ENCODE assay signal across 28 cellular contexts in the genomic region with DNA sequence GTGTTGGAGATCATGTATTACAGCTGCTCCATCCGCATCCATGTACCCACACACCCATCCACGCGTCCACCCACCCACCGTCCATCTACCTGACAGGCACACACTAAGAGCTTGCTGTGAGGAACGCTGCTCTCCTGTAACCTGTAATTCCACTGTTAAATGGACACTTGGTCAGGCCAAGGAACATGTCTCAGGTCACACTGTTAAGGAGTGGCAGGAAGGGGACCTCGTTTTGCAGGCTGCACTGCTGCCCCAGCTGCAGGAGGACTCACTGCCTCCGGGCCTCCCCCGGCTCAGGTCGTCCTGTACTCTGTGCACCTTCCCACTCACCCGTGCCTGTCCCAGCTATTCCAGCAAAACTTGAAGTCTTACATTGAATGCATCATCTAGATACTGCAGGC.
"Had no signal": no experiment of that assay in that cellular context is flagged by ENCODE, and none has a peak within 500 bp of the region (broad histone marks: within the 10 kb centered on the region; RNA-seq: fewer than 3 reads in every experiment).

No MANE protein-coding gene starts in this region.

- H3K27me3 ChIP-seq: ascending aorta, cardiac muscle cell, foreskin keratinocyte, heart right ventricle, right atrium auricular region, uterus had no signal

- H3K4me3 Mint-ChIP-seq: activated naive CD4-positive, alpha-beta T cell treated with anti-CD3 and anti-CD28 coated beads, Interleukin-2, amount 10 ng/mL, durations not matched to agents 7 days and 5 days; activated naive CD8-positive, alpha-beta T cell treated with anti-CD3 and anti-CD28 coated beads, Interleukin-2, amount 10 ng/mL, durations not matched to agents 7 days and 5 days; brain; T-helper 1 cell treated with Interleukin-12 subunit alpha and Interleukin-12 subunit beta and Interleukin-4 antibody, amounts not matched to agents 30 μg/mL and 1 μg/mL, for 36 hours had no signal

- H3K4me1 ChIP-seq: ascending aorta, foreskin keratinocyte, heart right ventricle, left ventricle myocardium inferior, parathyroid adenoma, psoas muscle, right atrium auricular region, uterus had no signal

- H3K9me3 ChIP-seq: left ventricle myocardium inferior, psoas muscle, right atrium auricular region, thoracic aorta had no signal

- H3K4me2 ChIP-seq: smooth muscle cell had no signal

- H3K4me1 Mint-ChIP-seq: activated naive CD4-positive, alpha-beta T cell treated with anti-CD3 and anti-CD28 coated beads, Interleukin-2, amount 10 ng/mL, durations not matched to agents 7 days and 5 days had no signal

- H3K9ac ChIP-seq: parathyroid adenoma had no signal

- H3K9me3 Mint-ChIP-seq: activated naive CD4-positive, alpha-beta T cell treated with anti-CD3 and anti-CD28 coated beads, Interleukin-2, amount 10 ng/mL, durations not matched to agents 7 days and 5 days; activated naive CD8-positive, alpha-beta T cell treated with anti-CD3 and anti-CD28 coated beads, Interleukin-2, amount 10 ng/mL, durations not matched to agents 7 days and 5 days; T-helper 1 cell treated with Interleukin-12 subunit alpha and Interleukin-12 subunit beta and Interleukin-4 antibody, amounts not matched to agents 30 μg/mL and 1 μg/mL, for 36 hours had no signal

- H3K27ac Mint-ChIP-seq: activated naive CD4-positive, alpha-beta T cell treated with anti-CD3 and anti-CD28 coated beads, Interleukin-2, amount 10 ng/mL, durations not matched to agents 7 days and 5 days; activated naive CD8-positive, alpha-beta T cell treated with anti-CD3 and anti-CD28 coated beads, Interleukin-2, amount 10 ng/mL, durations not matched to agents 7 days and 5 days; T-helper 1 cell treated with Interleukin-12 subunit alpha and Interleukin-12 subunit beta and Interleukin-4 antibody, amounts not matched to agents 30 μg/mL and 1 μg/mL, for 36 hours had no signal

- H3K36me3 ChIP-seq: cardiac muscle cell, left ventricle myocardium inferior, thoracic aorta, uterus had no signal

- DNase-seq: activated CD4-positive, alpha-beta T cell treated with anti-CD3 and anti-CD28 coated beads for 48 hours; activated CD4-positive, alpha-beta T cell treated with anti-CD3 and anti-CD28 coated beads, Interleukin-2, amount 50 U/mL, for 48 hours; activated CD8-positive, alpha-beta memory T cell treated with anti-CD3 and anti-CD28 coated beads, Interleukin-2, amount 50 U/mL, for 4 hours; activated naive CD4-positive, alpha-beta T cell treated with anti-CD3 and anti-CD28 coated beads, Interleukin-2, amount 10 ng/mL, durations not matched to agents 7 days and 5 days; activated naive CD8-positive, alpha-beta T cell treated with anti-CD3 and anti-CD28 coated beads, Interleukin-2, amount 10 ng/mL, durations not matched to agents 7 days and 5 days; activated T-cell treated with anti-CD3 and anti-CD28 coated beads, Interleukin-2, amount 50 U/mL, for 48 hours; cortex of kidney; foreskin keratinocyte; heart right ventricle; left ventricle myocardium inferior; nucleus accumbens; stimulated activated CD4-positive, alpha-beta T cell treated with anti-CD3 and anti-CD28 coated beads, Interleukin-15, amount 100 ng/mL, for 24 hours; stimulated activated CD4-positive, alpha-beta T cell treated with anti-CD3 and anti-CD28 coated beads, Interleukin-2, amount 100 ng/mL, for 24 hours; stimulated activated naive CD4-positive, alpha-beta T cell treated with Interleukin-2 at 50 U/mL for 16 hours; SW 1271; T1000; trophoblast cell; uterus; WERI-Rb-1 had no signal

- H3K27me3 Mint-ChIP-seq: activated naive CD4-positive, alpha-beta T cell treated with anti-CD3 and anti-CD28 coated beads, Interleukin-2, amount 10 ng/mL, durations not matched to agents 7 days and 5 days; activated naive CD8-positive, alpha-beta T cell treated with anti-CD3 and anti-CD28 coated beads, Interleukin-2, amount 10 ng/mL, durations not matched to agents 7 days and 5 days had no signal

- H3K4me3 ChIP-seq: ascending aorta, cardiac muscle cell, heart right ventricle, left ventricle myocardium inferior, psoas muscle, right atrium auricular region, smooth muscle cell, thoracic aorta, uterus had no signal

- H3K27ac ChIP-seq: ascending aorta, cardiac muscle cell, foreskin keratinocyte, heart right ventricle, left ventricle myocardium inferior, parathyroid adenoma, psoas muscle, right atrium auricular region, thoracic aorta, uterus, WERI-Rb-1 had no signal
